7 cellular contexts compared by ENCODE assay signal in genomic region chr12:114434341-114434740, GRCh38. TPM values are rescaled to one million over a fixed set of nuclear protein-coding genes. Genes with fewer than 3 reads are reported as not detected.
"Had no signal": no experiment of that assay in that cellular context is flagged by ENCODE, and none has a peak within 500 bp of the region (broad histone marks: within the 10 kb centered on the region; RNA-seq: fewer than 3 reads in every experiment).

No MANE protein-coding gene starts in this region.

- ATAC-seq: HepG2, K562 had no signal

- H3K4me1 Mint-ChIP-seq: IgD-negative memory B cell had no signal

- H3K27ac ChIP-seq: HL-60 had no signal

- DNase-seq: KBM-7, KG1 had no signal

- H3K27ac Mint-ChIP-seq: IgD-negative memory B cell had no signal

- H3K4me3 Mint-ChIP-seq: IgD-negative memory B cell had no signal

- H3K4me3 ChIP-seq: K562 had no signal

- H3K36me3 Mint-ChIP-seq: IgD-negative memory B cell had no signal

RNA-seq across cellular contexts. Expression of gene TBX5, which starts 28.4 kb away (rescaled TPM):
- total RNA-seq: HepG2, HT-29, K562 had no signal
- polyA plus RNA-seq: HepG2, IgD-negative memory B cell, K562 had no signal
